20 cellular contexts compared by ENCODE assay signal in the genomic region with DNA sequence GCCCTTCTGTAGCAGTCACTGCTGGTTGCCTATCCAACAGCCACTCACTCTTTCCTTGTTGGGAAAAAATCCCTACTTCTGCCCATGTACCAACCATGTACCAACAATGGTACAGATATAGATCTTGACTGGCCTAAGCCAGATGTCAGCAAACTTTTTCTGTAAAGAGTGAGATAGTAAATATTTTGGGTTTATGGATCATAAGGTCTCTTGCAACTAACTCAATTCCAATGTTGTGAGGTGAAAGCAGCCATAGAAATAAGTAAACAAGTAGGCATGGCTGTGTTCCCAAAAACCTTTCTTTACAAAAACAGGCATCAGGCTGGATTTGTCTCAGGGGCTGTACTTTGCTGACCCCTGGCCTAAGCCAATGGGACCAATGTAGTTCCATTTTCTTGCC.
A peak's percentile ranks its signal among the peaks of the same experiment; 100 is the strongest.
DNase-seq lines count a peak whose midpoint lies in the region; ATAC-seq and TF ChIP-seq lines count a peak whose summit lies in the region.
"Had no signal": no experiment of that assay in that cellular context is flagged by ENCODE, and none has a peak within 500 bp of the region (broad histone marks: within the 10 kb centered on the region; RNA-seq: fewer than 3 reads in every experiment).

No MANE protein-coding gene starts in this region.

- no peak for TF ChIP-seq POLR2A in esophagus muscularis mucosa (IDR thresholded peaks at IDR 0.05; ENCODE audit: low read depth)

- peaks cover 11 to 38% (median 30%) of the 10 kb centered on the region in 4 donors for H3K4me1 ChIP-seq in esophagus muscularis mucosa
- H3K4me1 ChIP-seq: colonic mucosa, uterus had no signal

- intact Hi-C loops in esophagus muscularis mucosa (cut with DNase I): no loop called here
- intact Hi-C loops in activated CD4-positive, alpha-beta T cell treated with anti-CD3 and anti-CD28 coated beads, Interleukin-2, amount 10 ng/mL, durations not matched to agents 24 days and 14 days (cut with micrococcal nuclease): loop anchor here (10.0 kb wide), 1 partner anchor 204 kb away; no protein-coding TSS in a partner anchor

- ATAC-seq in SK-N-SH treated with all-trans-retinoic acid at 6 μM for 48 hours: peak; percentile 12; the same call in 1 of the 3 replicates
- no peak for ATAC-seq in HG03045 (IDR thresholded peaks at IDR 0.05; ENCODE audit: unreplicated experiment)
- ATAC-seq: T-cell had no signal

- no peaks in the 10 kb centered on the region for H3K27me3 ChIP-seq in esophagus muscularis mucosa
- H3K27me3 ChIP-seq: colonic mucosa, uterus had no signal

- H3K27ac Mint-ChIP-seq in nephron: peak overlapping the region in 2 of 3 experiments; percentile 59 to 68
- no peak overlapping the region for H3K27ac Mint-ChIP-seq in activated CD4-positive, alpha-beta T cell treated with anti-CD3 and anti-CD28 coated beads, Interleukin-2, amount 10 ng/mL, durations not matched to agents 24 days and 14 days
- H3K27ac Mint-ChIP-seq: T-cell had no signal

- no peaks in the 10 kb centered on the region for H3K9me3 ChIP-seq in esophagus muscularis mucosa
- H3K9me3 ChIP-seq: colonic mucosa, uterus had no signal

- peaks cover 23% of the 10 kb centered on the region for H3K4me1 Mint-ChIP-seq in nephron
- H3K4me1 Mint-ChIP-seq in activated CD4-positive, alpha-beta T cell treated with anti-CD3 and anti-CD28 coated beads, Interleukin-2, amount 10 ng/mL, durations not matched to agents 24 days and 14 days: peaks cover 3% of the 10 kb centered on the region
- H3K4me1 Mint-ChIP-seq: T-cell had no signal

- in situ Hi-C loops in GM13977 (cut with MboI; ENCODE audit: low pct_unique_long_range_greater_than_20kb, low sequenced_read_pairs, unreplicated experiment): no loop called here

- DNase-seq in EL (peak; percentile 60), esophagus muscularis mucosa (ENCODE audit: extremely low spot score) (no peak), iPS-NIHi11 (ENCODE audit: low spot score) (no peak), GM13977 (ENCODE audit: low spot score) (no peak)
- DNase-seq in activated CD4-positive, alpha-beta T cell treated with anti-CD3 and anti-CD28 coated beads, Interleukin-2, amount 10 ng/mL, durations not matched to agents 24 days and 14 days: no peak
- DNase-seq: activated gamma-delta T cell treated with Interleukin-2 at 50 U/mL for 16 hours; anterior cingulate cortex; colonic mucosa; DND-41; Karpas-422; NCI-H1092; NCI-H2081; NCI-H524; retina; stimulated activated CD4-positive, alpha-beta T cell treated with anti-CD3 and anti-CD28 coated beads, Interleukin-15, amount 100 ng/mL, for 24 hours; T-cell; uterus had no signal

- peaks cover 4% of the 10 kb centered on the region for H3K27me3 Mint-ChIP-seq in nephron (ENCODE audit: low read depth)
- peaks cover 5% of the 10 kb centered on the region for H3K27me3 Mint-ChIP-seq in activated CD4-positive, alpha-beta T cell treated with anti-CD3 and anti-CD28 coated beads, Interleukin-2, amount 10 ng/mL, durations not matched to agents 24 days and 14 days

- H3K4me3 Mint-ChIP-seq in nephron: no peak overlapping the region
- H3K4me3 Mint-ChIP-seq in activated CD4-positive, alpha-beta T cell treated with anti-CD3 and anti-CD28 coated beads, Interleukin-2, amount 10 ng/mL, durations not matched to agents 24 days and 14 days: no peak overlapping the region
- H3K4me3 Mint-ChIP-seq: T-cell had no signal

- no peaks in the 10 kb centered on the region for H3K36me3 ChIP-seq in esophagus muscularis mucosa
- H3K36me3 ChIP-seq: colonic mucosa, uterus had no signal

- no peak overlapping the region for H3K4me3 ChIP-seq in esophagus muscularis mucosa
- H3K4me3 ChIP-seq: colonic mucosa, uterus had no signal

- no peak for TF ChIP-seq EP300 in esophagus muscularis mucosa (IDR thresholded peaks at IDR 0.05)

- H3K9me3 Mint-ChIP-seq in nephron: no peaks in the 10 kb centered on the region
- no peaks in the 10 kb centered on the region for H3K9me3 Mint-ChIP-seq in activated CD4-positive, alpha-beta T cell treated with anti-CD3 and anti-CD28 coated beads, Interleukin-2, amount 10 ng/mL, durations not matched to agents 24 days and 14 days
- H3K9me3 Mint-ChIP-seq: T-cell had no signal

- H3K27ac ChIP-seq in esophagus muscularis mucosa (replicated peaks in 1 of 4): peak overlapping the region; percentile 50 to 62 (median 60)
- H3K27ac ChIP-seq: colonic mucosa had no signal

- TF ChIP-seq CTCF in esophagus muscularis mucosa (IDR thresholded peaks at IDR 0.05) (no peak), nephron (IDR thresholded peaks at IDR 0.05; ENCODE audit: unreplicated experiment in 3 of 3) (no peak), GM13977 (IDR thresholded peaks at IDR 0.05; ENCODE audit: extremely low read depth, insufficient read depth, missing control alignments) (no peak)

- peaks cover 15% of the 10 kb centered on the region for H3K36me3 Mint-ChIP-seq in nephron (ENCODE audit: low read depth)
- H3K36me3 Mint-ChIP-seq in activated CD4-positive, alpha-beta T cell treated with anti-CD3 and anti-CD28 coated beads, Interleukin-2, amount 10 ng/mL, durations not matched to agents 24 days and 14 days (ENCODE audit: low read depth): no peaks in the 10 kb centered on the region
- H3K36me3 Mint-ChIP-seq: T-cell had no signal

TF ChIP-seq in SK-N-SH treated with all-trans-retinoic acid at 6 μM for 48 hours, 23 proteins besides CTCF, POLR2A, EP300 and RAD21 (continues in another document):
- TF ChIP-seq ZFP30 (CRISPR knock-in tag; IDR thresholded peaks at IDR 0.05): no peak
- no peak for TF ChIP-seq ISL1 (CRISPR knock-in tag; IDR thresholded peaks at IDR 0.05)
- TF ChIP-seq, protein P1, sequence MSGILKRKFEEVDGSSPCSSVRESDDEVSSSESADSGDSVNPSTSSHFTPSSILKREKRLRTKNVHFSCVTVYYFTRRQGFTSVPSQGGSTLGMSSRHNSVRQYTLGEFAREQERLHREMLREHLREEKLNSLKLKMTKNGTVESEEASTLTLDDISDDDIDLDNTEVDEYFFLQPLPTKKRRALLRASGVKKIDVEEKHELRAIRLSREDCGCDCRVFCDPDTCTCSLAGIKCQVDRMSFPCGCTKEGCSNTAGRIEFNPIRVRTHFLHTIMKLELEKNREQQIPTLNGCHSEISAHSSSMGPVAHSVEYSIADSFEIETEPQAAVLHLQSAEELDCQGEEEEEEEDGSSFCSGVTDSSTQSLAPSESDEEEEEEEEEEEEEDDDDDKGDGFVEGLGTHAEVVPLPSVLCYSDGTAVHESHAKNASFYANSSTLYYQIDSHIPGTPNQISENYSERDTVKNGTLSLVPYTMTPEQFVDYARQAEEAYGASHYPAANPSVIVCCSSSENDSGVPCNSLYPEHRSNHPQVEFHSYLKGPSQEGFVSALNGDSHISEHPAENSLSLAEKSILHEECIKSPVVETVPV (CRISPR knock-in tag; IDR thresholded peaks at IDR 0.05): no peak
- TF ChIP-seq BACH2 (CRISPR knock-in tag; IDR thresholded peaks at IDR 0.05; ENCODE audit: borderline replicate concordance): no peak
- TF ChIP-seq CSDC2 (CRISPR knock-in tag; IDR thresholded peaks at IDR 0.05): no peak
- no peak for TF ChIP-seq ZC3H10 (CRISPR knock-in tag; IDR thresholded peaks at IDR 0.05)
- TF ChIP-seq, protein P2, sequence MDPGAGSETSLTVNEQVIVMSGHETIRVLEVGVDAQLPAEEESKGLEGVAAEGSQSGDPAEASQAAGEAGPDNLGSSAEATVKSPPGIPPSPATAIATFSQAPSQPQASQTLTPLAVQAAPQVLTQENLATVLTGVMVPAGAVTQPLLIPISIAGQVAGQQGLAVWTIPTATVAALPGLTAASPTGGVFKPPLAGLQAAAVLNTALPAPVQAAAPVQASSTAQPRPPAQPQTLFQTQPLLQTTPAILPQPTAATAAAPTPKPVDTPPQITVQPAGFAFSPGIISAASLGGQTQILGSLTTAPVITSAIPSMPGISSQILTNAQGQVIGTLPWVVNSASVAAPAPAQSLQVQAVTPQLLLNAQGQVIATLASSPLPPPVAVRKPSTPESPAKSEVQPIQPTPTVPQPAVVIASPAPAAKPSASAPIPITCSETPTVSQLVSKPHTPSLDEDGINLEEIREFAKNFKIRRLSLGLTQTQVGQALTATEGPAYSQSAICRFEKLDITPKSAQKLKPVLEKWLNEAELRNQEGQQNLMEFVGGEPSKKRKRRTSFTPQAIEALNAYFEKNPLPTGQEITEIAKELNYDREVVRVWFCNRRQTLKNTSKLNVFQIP (CRISPR knock-in tag; IDR thresholded peaks at IDR 0.05; ENCODE audit: borderline replicate concordance, low read depth): no peak
- no peak for TF ChIP-seq TCF4 (CRISPR knock-in tag; IDR thresholded peaks at IDR 0.05; ENCODE audit: borderline replicate concordance)
- no peak for TF ChIP-seq ARNTL (CRISPR knock-in tag; IDR thresholded peaks at IDR 0.05; ENCODE audit: borderline replicate concordance, low read depth)
- TF ChIP-seq TOX (CRISPR knock-in tag; IDR thresholded peaks at IDR 0.05; ENCODE audit: borderline replicate concordance): no peak
- TF ChIP-seq RARB (CRISPR knock-in tag; IDR thresholded peaks at IDR 0.05): no peak
- TF ChIP-seq ESRRG (CRISPR knock-in tag; IDR thresholded peaks at IDR 0.05): no peak
- TF ChIP-seq, protein P3, sequence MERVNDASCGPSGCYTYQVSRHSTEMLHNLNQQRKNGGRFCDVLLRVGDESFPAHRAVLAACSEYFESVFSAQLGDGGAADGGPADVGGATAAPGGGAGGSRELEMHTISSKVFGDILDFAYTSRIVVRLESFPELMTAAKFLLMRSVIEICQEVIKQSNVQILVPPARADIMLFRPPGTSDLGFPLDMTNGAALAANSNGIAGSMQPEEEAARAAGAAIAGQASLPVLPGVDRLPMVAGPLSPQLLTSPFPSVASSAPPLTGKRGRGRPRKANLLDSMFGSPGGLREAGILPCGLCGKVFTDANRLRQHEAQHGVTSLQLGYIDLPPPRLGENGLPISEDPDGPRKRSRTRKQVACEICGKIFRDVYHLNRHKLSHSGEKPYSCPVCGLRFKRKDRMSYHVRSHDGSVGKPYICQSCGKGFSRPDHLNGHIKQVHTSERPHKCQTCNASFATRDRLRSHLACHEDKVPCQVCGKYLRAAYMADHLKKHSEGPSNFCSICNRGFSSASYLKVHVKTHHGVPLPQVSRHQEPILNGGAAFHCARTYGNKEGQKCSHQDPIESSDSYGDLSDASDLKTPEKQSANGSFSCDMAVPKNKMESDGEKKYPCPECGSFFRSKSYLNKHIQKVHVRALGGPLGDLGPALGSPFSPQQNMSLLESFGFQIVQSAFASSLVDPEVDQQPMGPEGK (CRISPR knock-in tag; IDR thresholded peaks at IDR 0.05; ENCODE audit: borderline replicate concordance): no peak
- no peak for TF ChIP-seq GLIS3 (CRISPR knock-in tag; IDR thresholded peaks at IDR 0.05)
- TF ChIP-seq ZNF8 (CRISPR knock-in tag; IDR thresholded peaks at IDR 0.05): no peak
- TF ChIP-seq ZFP3 (CRISPR knock-in tag; IDR thresholded peaks at IDR 0.05): no peak
- TF ChIP-seq SNAI2 (CRISPR knock-in tag; IDR thresholded peaks at IDR 0.05): no peak
